17 cellular contexts compared by ENCODE assay signal in the genomic region with DNA sequence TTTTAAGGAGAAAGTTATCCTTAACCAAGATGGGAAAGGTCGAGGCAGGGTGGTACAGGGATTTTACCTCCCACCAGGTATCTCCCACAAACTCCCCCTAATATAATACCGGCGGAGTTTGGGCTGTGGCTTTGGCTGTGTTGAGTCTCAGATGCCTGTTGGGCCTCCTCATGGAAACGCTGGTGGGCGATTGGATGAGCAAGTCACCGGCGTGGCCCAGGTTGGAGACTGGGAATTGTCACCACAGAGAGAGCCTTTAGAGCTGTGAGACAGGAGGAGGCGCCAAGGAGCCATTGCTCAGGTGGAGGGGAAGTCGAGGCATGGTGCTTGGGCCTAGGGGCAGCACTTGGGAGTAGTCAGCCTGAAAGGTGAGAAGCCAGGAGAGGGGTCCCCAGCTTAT.
"Had no signal": no experiment of that assay in that cellular context is flagged by ENCODE, and none has a peak within 500 bp of the region (broad histone marks: within the 10 kb centered on the region; RNA-seq: fewer than 3 reads in every experiment).

No MANE protein-coding gene starts in this region.

- H3K9ac ChIP-seq: neural progenitor cell had no signal

- H3K9me3 ChIP-seq: pancreas had no signal

- DNase-seq: activated CD4-positive, alpha-beta T cell treated with anti-CD3 and anti-CD28 coated beads for 48 hours; activated naive CD8-positive, alpha-beta T cell treated with anti-CD3 and anti-CD28 coated beads for 36 hours; effector memory CD4-positive, alpha-beta T cell; kidney; left ventricle myocardium inferior; mesendoderm; pancreas; small intestine; substantia nigra; T-cell; T1000; trophoblast cell had no signal

- H2AFZ ChIP-seq: hepatocyte, neural progenitor cell had no signal

- H3K4me3 ChIP-seq: coronary artery, hepatocyte, left ventricle myocardium inferior, neural progenitor cell, pancreas, SK-N-MC had no signal

- H3K27ac ChIP-seq: coronary artery, hepatocyte, left ventricle myocardium inferior, neural progenitor cell, pancreas, SK-N-MC had no signal

- H3K27me3 ChIP-seq: hepatocyte, neural progenitor cell, pancreas had no signal

- ATAC-seq: activated T-helper 17 cell treated with anti-CD3 and anti-CD28 coated beads, Interleukin-2, amount 50 U/mL, for 72 hours; pancreas; T-cell had no signal

- H3K4me3 Mint-ChIP-seq: activated naive CD8-positive, alpha-beta T cell treated with anti-CD3 and anti-CD28 coated beads for 36 hours had no signal

- H3K27me3 Mint-ChIP-seq: activated naive CD8-positive, alpha-beta T cell treated with anti-CD3 and anti-CD28 coated beads for 36 hours; activated T-helper 17 cell treated with anti-CD3 and anti-CD28 coated beads, Interleukin-2, amount 50 U/mL, for 72 hours; T-cell had no signal

- H3K27ac Mint-ChIP-seq: activated naive CD8-positive, alpha-beta T cell treated with anti-CD3 and anti-CD28 coated beads for 36 hours; neural progenitor cell; T-cell had no signal

- H3K4me2 ChIP-seq: hepatocyte, neural progenitor cell had no signal
